Comparison of ENCODE assay signal across 1 cellular context in the genomic region with DNA sequence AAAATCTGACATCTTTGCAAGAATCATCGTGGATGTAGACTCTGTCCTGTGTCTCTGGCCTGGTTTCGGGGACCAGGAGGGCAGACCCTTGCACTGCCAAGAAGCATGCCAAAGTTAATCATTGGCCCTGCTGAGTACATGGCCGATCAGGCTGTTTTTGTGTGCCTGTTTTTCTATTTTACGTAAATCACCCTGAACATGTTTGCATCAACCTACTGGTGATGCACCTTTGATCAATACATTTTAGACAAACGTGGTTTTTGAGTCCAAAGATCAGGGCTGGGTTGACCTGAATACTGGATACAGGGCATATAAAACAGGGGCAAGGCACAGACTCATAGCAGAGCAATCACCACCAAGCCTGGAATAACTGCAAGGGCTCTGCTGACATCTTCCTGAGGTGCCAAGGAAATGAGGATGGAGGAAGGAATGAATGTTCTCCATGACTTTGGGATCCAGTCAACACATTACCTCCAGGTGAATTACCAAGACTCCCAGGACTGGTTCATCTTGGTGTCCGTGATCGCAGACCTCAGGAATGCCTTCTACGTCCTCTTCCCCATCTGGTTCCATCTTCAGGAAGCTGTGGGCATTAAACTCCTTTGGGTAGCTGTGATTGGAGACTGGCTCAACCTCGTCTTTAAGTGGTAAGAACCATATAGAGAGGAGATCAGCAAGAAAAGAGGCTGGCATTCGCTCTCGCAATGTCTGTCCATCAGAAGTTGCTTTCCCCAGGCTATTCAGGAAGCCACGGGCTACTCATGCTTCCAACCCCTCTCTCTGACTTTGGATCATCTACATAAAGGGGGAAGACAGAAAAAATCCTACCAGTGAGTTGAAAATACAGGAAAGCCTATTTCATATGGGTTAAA.
A peak's percentile ranks its signal among the peaks of the same experiment; 100 is the strongest.
TF ChIP-seq lines count a peak whose summit lies in the region.

A gene (plus strand): TSS at position 340 of the 872 bp plus-strand sequence. CDS start 78 bp downstream, at position 418.

TF ChIP-seq in HepG2, 621 proteins besides CTCF, POLR2A, EP300 and RAD21 (continued from another document and continues in another):
- TF ChIP-seq SMAD3 (CRISPR knock-in tag; IDR thresholded peaks at IDR 0.05): peak; percentile 91
- no peak for TF ChIP-seq JDP2 (CRISPR knock-in tag; IDR thresholded peaks at IDR 0.05; ENCODE audit: borderline replicate concordance)
- no peak; the same call in none of the 2 replicates for TF ChIP-seq HHEX (CRISPR knock-in tag; IDR thresholded peaks at IDR 0.05)
- TF ChIP-seq ZNF451 (CRISPR knock-in tag; IDR thresholded peaks at IDR 0.05): no peak
- peak; percentile 91 for TF ChIP-seq NCOA2 (CRISPR knock-in tag; IDR thresholded peaks at IDR 0.05)
- no peak for TF ChIP-seq NFRKB (IDR thresholded peaks at IDR 0.05)
- TF ChIP-seq FOXA3 (CRISPR knock-in tag; IDR thresholded peaks at IDR 0.05): peak; percentile 90
- TF ChIP-seq ZNF121 (CRISPR knock-in tag; IDR thresholded peaks at IDR 0.05): no peak
- no peak for TF ChIP-seq ZNF737 (CRISPR knock-in tag; IDR thresholded peaks at IDR 0.05; ENCODE audit: borderline replicate concordance)
- TF ChIP-seq SNAPC2 (CRISPR knock-in tag; IDR thresholded peaks at IDR 0.05): no peak
- TF ChIP-seq IKZF4 (CRISPR knock-in tag; IDR thresholded peaks at IDR 0.05; ENCODE audit: borderline replicate concordance, low read depth, not compliant biosample characterization): no peak
- TF ChIP-seq AGO1 (IDR thresholded peaks at IDR 0.05; ENCODE audit: low read depth, low read length, poor library complexity, severe bottlenecking): no peak
- TF ChIP-seq, protein P1, sequence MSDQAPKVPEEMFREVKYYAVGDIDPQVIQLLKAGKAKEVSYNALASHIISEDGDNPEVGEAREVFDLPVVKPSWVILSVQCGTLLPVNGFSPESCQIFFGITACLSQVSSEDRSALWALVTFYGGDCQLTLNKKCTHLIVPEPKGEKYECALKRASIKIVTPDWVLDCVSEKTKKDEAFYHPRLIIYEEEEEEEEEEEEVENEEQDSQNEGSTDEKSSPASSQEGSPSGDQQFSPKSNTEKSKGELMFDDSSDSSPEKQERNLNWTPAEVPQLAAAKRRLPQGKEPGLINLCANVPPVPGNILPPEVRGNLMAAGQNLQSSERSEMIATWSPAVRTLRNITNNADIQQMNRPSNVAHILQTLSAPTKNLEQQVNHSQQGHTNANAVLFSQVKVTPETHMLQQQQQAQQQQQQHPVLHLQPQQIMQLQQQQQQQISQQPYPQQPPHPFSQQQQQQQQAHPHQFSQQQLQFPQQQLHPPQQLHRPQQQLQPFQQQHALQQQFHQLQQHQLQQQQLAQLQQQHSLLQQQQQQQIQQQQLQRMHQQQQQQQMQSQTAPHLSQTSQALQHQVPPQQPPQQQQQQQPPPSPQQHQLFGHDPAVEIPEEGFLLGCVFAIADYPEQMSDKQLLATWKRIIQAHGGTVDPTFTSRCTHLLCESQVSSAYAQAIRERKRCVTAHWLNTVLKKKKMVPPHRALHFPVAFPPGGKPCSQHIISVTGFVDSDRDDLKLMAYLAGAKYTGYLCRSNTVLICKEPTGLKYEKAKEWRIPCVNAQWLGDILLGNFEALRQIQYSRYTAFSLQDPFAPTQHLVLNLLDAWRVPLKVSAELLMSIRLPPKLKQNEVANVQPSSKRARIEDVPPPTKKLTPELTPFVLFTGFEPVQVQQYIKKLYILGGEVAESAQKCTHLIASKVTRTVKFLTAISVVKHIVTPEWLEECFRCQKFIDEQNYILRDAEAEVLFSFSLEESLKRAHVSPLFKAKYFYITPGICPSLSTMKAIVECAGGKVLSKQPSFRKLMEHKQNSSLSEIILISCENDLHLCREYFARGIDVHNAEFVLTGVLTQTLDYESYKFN (CRISPR knock-in tag; conservative IDR thresholded peaks at IDR 0.05): peak; percentile 96
- no peak for TF ChIP-seq KDM1A (CRISPR knock-in tag; IDR thresholded peaks at IDR 0.05)
- no peak for TF ChIP-seq ZNF83 (CRISPR knock-in tag; IDR thresholded peaks at IDR 0.05; ENCODE audit: borderline replicate concordance)
- TF ChIP-seq, protein P2, sequence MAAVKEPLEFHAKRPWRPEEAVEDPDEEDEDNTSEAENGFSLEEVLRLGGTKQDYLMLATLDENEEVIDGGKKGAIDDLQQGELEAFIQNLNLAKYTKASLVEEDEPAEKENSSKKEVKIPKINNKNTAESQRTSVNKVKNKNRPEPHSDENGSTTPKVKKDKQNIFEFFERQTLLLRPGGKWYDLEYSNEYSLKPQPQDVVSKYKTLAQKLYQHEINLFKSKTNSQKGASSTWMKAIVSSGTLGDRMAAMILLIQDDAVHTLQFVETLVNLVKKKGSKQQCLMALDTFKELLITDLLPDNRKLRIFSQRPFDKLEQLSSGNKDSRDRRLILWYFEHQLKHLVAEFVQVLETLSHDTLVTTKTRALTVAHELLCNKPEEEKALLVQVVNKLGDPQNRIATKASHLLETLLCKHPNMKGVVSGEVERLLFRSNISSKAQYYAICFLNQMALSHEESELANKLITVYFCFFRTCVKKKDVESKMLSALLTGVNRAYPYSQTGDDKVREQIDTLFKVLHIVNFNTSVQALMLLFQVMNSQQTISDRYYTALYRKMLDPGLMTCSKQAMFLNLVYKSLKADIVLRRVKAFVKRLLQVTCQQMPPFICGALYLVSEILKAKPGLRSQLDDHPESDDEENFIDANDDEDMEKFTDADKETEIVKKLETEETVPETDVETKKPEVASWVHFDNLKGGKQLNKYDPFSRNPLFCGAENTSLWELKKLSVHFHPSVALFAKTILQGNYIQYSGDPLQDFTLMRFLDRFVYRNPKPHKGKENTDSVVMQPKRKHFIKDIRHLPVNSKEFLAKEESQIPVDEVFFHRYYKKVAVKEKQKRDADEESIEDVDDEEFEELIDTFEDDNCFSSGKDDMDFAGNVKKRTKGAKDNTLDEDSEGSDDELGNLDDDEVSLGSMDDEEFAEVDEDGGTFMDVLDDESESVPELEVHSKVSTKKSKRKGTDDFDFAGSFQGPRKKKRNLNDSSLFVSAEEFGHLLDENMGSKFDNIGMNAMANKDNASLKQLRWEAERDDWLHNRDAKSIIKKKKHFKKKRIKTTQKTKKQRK (IDR thresholded peaks at IDR 0.05; ENCODE audit: low read length): no peak
- no peak for TF ChIP-seq SRSF9 (IDR thresholded peaks at IDR 0.05; ENCODE audit: borderline replicate concordance, insufficient read depth, low read depth, low read length, poor library complexity, severe bottlenecking)
- TF ChIP-seq SMARCC2 (IDR thresholded peaks at IDR 0.05): no peak
- TF ChIP-seq ATF7 (IDR thresholded peaks at IDR 0.05): no peak
- TF ChIP-seq ATF7 (CRISPR knock-in tag; IDR thresholded peaks at IDR 0.05): no peak
- TF ChIP-seq ZFP82 (CRISPR knock-in tag; IDR thresholded peaks at IDR 0.05; ENCODE audit: borderline replicate concordance): no peak
- TF ChIP-seq TBP (CRISPR knock-in tag; IDR thresholded peaks at IDR 0.05): no peak
- no peak for TF ChIP-seq MLLT10 (CRISPR knock-in tag; IDR thresholded peaks at IDR 0.05)
- TF ChIP-seq CHD2 (IDR thresholded peaks at IDR 0.05; ENCODE audit: low read depth, low read length): no peak
- no peak for TF ChIP-seq SNAI1 (CRISPR knock-in tag; IDR thresholded peaks at IDR 0.05; ENCODE audit: borderline replicate concordance)
- no peak for TF ChIP-seq EZH2 (conservative IDR thresholded peaks at IDR 0.05; ENCODE audit: low read depth, low read length)
- TF ChIP-seq ZSCAN22 (CRISPR knock-in tag; IDR thresholded peaks at IDR 0.05): no peak
- no peak for TF ChIP-seq ZNF549 (CRISPR knock-in tag; IDR thresholded peaks at IDR 0.05)
- no peak for TF ChIP-seq NR1H2 (CRISPR knock-in tag; IDR thresholded peaks at IDR 0.05; ENCODE audit: borderline replicate concordance, low read depth)
- TF ChIP-seq, protein P3, sequence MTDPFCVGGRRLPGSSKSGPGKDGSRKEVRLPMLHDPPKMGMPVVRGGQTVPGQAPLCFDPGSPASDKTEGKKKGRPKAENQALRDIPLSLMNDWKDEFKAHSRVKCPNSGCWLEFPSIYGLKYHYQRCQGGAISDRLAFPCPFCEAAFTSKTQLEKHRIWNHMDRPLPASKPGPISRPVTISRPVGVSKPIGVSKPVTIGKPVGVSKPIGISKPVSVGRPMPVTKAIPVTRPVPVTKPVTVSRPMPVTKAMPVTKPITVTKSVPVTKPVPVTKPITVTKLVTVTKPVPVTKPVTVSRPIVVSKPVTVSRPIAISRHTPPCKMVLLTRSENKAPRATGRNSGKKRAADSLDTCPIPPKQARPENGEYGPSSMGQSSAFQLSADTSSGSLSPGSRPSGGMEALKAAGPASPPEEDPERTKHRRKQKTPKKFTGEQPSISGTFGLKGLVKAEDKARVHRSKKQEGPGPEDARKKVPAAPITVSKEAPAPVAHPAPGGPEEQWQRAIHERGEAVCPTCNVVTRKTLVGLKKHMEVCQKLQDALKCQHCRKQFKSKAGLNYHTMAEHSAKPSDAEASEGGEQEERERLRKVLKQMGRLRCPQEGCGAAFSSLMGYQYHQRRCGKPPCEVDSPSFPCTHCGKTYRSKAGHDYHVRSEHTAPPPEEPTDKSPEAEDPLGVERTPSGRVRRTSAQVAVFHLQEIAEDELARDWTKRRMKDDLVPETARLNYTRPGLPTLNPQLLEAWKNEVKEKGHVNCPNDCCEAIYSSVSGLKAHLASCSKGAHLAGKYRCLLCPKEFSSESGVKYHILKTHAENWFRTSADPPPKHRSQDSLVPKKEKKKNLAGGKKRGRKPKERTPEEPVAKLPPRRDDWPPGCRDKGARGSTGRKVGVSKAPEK (CRISPR knock-in tag; IDR thresholded peaks at IDR 0.05; ENCODE audit: borderline replicate concordance): no peak
- TF ChIP-seq, protein P4, sequence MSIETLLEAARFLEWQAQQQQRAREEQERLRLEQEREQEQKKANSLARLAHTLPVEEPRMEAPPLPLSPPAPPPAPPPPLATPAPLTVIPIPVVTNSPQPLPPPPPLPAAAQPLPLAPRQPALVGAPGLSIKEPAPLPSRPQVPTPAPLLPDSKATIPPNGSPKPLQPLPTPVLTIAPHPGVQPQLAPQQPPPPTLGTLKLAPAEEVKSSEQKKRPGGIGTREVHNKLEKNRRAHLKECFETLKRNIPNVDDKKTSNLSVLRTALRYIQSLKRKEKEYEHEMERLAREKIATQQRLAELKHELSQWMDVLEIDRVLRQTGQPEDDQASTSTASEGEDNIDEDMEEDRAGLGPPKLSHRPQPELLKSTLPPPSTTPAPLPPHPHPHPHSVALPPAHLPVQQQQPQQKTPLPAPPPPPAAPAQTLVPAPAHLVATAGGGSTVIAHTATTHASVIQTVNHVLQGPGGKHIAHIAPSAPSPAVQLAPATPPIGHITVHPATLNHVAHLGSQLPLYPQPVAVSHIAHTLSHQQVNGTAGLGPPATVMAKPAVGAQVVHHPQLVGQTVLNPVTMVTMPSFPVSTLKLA (IDR thresholded peaks at IDR 0.05): peak; percentile 71
- TF ChIP-seq RFX5 (IDR thresholded peaks at IDR 0.05; ENCODE audit: low read depth, low read length): no peak
- peak; percentile 70 for TF ChIP-seq IRF2 (CRISPR knock-in tag; IDR thresholded peaks at IDR 0.05)
- TF ChIP-seq, protein P5, sequence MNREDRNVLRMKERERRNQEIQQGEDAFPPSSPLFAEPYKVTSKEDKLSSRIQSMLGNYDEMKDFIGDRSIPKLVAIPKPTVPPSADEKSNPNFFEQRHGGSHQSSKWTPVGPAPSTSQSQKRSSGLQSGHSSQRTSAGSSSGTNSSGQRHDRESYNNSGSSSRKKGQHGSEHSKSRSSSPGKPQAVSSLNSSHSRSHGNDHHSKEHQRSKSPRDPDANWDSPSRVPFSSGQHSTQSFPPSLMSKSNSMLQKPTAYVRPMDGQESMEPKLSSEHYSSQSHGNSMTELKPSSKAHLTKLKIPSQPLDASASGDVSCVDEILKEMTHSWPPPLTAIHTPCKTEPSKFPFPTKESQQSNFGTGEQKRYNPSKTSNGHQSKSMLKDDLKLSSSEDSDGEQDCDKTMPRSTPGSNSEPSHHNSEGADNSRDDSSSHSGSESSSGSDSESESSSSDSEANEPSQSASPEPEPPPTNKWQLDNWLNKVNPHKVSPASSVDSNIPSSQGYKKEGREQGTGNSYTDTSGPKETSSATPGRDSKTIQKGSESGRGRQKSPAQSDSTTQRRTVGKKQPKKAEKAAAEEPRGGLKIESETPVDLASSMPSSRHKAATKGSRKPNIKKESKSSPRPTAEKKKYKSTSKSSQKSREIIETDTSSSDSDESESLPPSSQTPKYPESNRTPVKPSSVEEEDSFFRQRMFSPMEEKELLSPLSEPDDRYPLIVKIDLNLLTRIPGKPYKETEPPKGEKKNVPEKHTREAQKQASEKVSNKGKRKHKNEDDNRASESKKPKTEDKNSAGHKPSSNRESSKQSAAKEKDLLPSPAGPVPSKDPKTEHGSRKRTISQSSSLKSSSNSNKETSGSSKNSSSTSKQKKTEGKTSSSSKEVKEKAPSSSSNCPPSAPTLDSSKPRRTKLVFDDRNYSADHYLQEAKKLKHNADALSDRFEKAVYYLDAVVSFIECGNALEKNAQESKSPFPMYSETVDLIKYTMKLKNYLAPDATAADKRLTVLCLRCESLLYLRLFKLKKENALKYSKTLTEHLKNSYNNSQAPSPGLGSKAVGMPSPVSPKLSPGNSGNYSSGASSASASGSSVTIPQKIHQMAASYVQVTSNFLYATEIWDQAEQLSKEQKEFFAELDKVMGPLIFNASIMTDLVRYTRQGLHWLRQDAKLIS (CRISPR knock-in tag; IDR thresholded peaks at IDR 0.05): 0 out of 2 replicates have a peak, but pooled peaks have one; percentile 54
- no peak for TF ChIP-seq SYNCRIP (IDR thresholded peaks at IDR 0.05; ENCODE audit: insufficient read depth, low read depth, low read length)
- no peak for TF ChIP-seq ZNF530 (CRISPR knock-in tag; IDR thresholded peaks at IDR 0.05; ENCODE audit: low read depth)
- no peak for TF ChIP-seq WIZ (CRISPR knock-in tag; IDR thresholded peaks at IDR 0.05)
- peak; percentile 45; the same call in 1 of the 2 replicates for TF ChIP-seq ZNF558 (CRISPR knock-in tag; IDR thresholded peaks at IDR 0.05; ENCODE audit: borderline replicate concordance)
- no peak for TF ChIP-seq XRCC5 (optimal IDR thresholded peaks at IDR 0.05; ENCODE audit: low read length)
- TF ChIP-seq, protein P6, sequence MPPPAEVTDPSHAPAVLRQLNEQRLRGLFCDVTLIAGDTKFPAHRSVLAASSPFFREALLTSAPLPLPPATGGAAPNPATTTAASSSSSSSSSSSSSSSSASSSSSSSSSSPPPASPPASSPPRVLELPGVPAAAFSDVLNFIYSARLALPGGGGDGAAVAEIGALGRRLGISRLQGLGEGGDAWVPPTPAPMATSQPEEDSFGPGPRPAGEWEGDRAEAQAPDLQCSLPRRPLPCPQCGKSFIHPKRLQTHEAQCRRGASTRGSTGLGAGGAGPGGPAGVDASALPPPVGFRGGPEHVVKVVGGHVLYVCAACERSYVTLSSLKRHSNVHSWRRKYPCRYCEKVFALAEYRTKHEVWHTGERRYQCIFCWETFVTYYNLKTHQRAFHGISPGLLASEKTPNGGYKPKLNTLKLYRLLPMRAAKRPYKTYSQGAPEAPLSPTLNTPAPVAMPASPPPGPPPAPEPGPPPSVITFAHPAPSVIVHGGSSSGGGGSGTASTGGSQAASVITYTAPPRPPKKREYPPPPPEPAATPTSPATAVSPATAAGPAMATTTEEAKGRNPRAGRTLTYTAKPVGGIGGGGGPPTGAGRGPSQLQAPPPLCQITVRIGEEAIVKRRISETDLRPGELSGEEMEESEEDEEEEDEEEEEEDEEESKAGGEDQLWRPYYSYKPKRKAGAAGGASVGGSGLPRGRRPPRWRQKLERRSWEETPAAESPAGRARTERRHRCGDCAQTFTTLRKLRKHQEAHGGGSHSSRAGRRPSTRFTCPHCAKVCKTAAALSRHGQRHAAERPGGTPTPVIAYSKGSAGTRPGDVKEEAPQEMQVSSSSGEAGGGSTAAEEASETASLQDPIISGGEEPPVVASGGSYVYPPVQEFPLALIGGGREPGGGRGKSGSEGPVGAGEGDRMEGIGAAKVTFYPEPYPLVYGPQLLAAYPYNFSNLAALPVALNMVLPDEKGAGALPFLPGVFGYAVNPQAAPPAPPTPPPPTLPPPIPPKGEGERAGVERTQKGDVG (CRISPR knock-in tag; IDR thresholded peaks at IDR 0.05; ENCODE audit: borderline replicate concordance): no peak
- no peak for TF ChIP-seq ZNF564 (CRISPR knock-in tag; IDR thresholded peaks at IDR 0.05)
- TF ChIP-seq ZNF17 (CRISPR knock-in tag; IDR thresholded peaks at IDR 0.05): no peak
- TF ChIP-seq ZNF335 (CRISPR knock-in tag; IDR thresholded peaks at IDR 0.05): 0 out of 2 replicates have a peak, but pooled peaks have one; percentile 76
- TF ChIP-seq SIN3A (IDR thresholded peaks at IDR 0.05; ENCODE audit: borderline replicate concordance, low read depth, low read length): peak; percentile 91; the same call in 1 of the 2 replicates
